ENCODE assay signal across 19 cellular contexts in the genomic region with DNA sequence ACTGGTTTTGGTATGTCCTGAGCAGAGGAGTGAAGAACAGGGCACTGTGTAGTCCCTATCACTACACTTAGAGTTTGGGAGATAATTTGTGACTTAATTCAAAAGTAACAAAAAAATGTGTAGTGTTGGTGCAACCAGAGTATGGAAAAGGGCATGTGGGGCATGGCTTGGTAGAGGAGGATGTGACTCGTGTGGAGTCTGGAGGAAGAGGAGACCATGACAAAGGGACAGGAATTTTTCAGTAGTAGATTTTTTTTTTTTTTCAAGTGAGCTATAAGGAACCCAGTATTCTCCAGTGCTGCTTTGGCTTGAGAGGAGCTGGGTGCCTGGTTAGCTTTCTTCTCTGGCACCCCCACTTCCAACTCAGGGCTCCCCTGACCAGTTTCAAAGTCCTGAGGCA. TPM values are rescaled to one million over a fixed set of nuclear protein-coding genes. Genes with fewer than 3 reads are reported as not detected.
A peak's percentile ranks its signal among the peaks of the same experiment; 100 is the strongest.
DNase-seq lines count a peak whose midpoint lies in the region; ATAC-seq, FAIRE-seq and TF ChIP-seq lines count a peak whose summit lies in the region.
"Had no signal": no experiment of that assay in that cellular context is flagged by ENCODE, and none has a peak within 500 bp of the region (broad histone marks: within the 10 kb centered on the region; RNA-seq: fewer than 3 reads in every experiment).

No MANE protein-coding gene starts in this region.

- ATAC-seq in stimulated activated naive CD8-positive, alpha-beta T cell treated with anti-CD3 and anti-CD28 coated beads, Interleukin-15, Interleukin-2, amounts not matched to agents 100 U/mL and 50 U/mL, for 24 hours = peak; percentile 11
- no peak for ATAC-seq in stimulated activated naive CD8-positive, alpha-beta T cell treated with anti-CD3 and anti-CD28 coated beads, Interleukin-15, amount 100 ng/mL, for 72 hours
- no peak for ATAC-seq in HG02642 (IDR thresholded peaks at IDR 0.05; ENCODE audit: poor library complexity, unreplicated experiment)
- ATAC-seq in HG02973 (IDR thresholded peaks at IDR 0.05; ENCODE audit: unreplicated experiment) = no peak
- ATAC-seq: CD8-positive, alpha-beta T cell; stimulated activated naive B cell treated with anti-CD40 and anti-IgM and Interleukin-4, amounts not matched to agents 10 μg/mL and 1 μg/mL and 100 μg/mL, for 72 hours had no signal

- no peaks in the 10 kb centered on the region for H3K9me3 Mint-ChIP-seq in stimulated activated naive CD8-positive, alpha-beta T cell treated with anti-CD3 and anti-CD28 coated beads, Interleukin-15, amount 100 ng/mL, for 72 hours
- H3K9me3 Mint-ChIP-seq in endothelial cell (ENCODE audit: unreplicated experiment) = no peaks in the 10 kb centered on the region
- H3K9me3 Mint-ChIP-seq in stimulated activated naive CD8-positive, alpha-beta T cell treated with anti-CD3 and anti-CD28 coated beads, Interleukin-15, Interleukin-2, amounts not matched to agents 100 ng/mL and 50 ng/mL, for 24 hours = no peaks in the 10 kb centered on the region
- H3K9me3 Mint-ChIP-seq: CD8-positive, alpha-beta T cell; mesothelial cell of epicardium; nephron; stimulated activated naive B cell treated with anti-CD40 and anti-IgM and Interleukin-4, amounts not matched to agents 10 μg/mL and 1 μg/mL and 100 μg/mL, for 72 hours had no signal

- no peaks in the 10 kb centered on the region for H3K27me3 Mint-ChIP-seq in stimulated activated naive CD8-positive, alpha-beta T cell treated with anti-CD3 and anti-CD28 coated beads, Interleukin-15, amount 100 ng/mL, for 72 hours
- H3K27me3 Mint-ChIP-seq in endothelial cell (ENCODE audit: unreplicated experiment) = peaks cover 5% of the 10 kb centered on the region
- no peaks in the 10 kb centered on the region for H3K27me3 Mint-ChIP-seq in stimulated activated naive CD8-positive, alpha-beta T cell treated with anti-CD3 and anti-CD28 coated beads, Interleukin-15, Interleukin-2, amounts not matched to agents 100 ng/mL and 50 ng/mL, for 24 hours
- H3K27me3 Mint-ChIP-seq: stimulated activated naive B cell treated with anti-CD40 and anti-IgM and Interleukin-4, amounts not matched to agents 10 μg/mL and 1 μg/mL and 100 μg/mL, for 72 hours had no signal

- H3K4me1 Mint-ChIP-seq in stimulated activated naive CD8-positive, alpha-beta T cell treated with anti-CD3 and anti-CD28 coated beads, Interleukin-15, amount 100 ng/mL, for 72 hours = peaks cover 44% of the 10 kb centered on the region
- peaks cover 15% of the 10 kb centered on the region for H3K4me1 Mint-ChIP-seq in endothelial cell (ENCODE audit: unreplicated experiment)
- peaks cover 40% of the 10 kb centered on the region for H3K4me1 Mint-ChIP-seq in stimulated activated naive CD8-positive, alpha-beta T cell treated with anti-CD3 and anti-CD28 coated beads, Interleukin-15, Interleukin-2, amounts not matched to agents 100 ng/mL and 50 ng/mL, for 24 hours (ENCODE audit: low read depth)

- FAIRE-seq in RCC 7860 (lab: Jason Lieb, UNC) = no peak
- FAIRE-seq: GM12892 had no signal

- no peak for DNase-seq in stimulated activated naive CD8-positive, alpha-beta T cell treated with anti-CD3 and anti-CD28 coated beads, Interleukin-15, Interleukin-2, amounts not matched to agents 100 U/mL and 50 U/mL, for 24 hours
- DNase-seq in stimulated activated naive CD8-positive, alpha-beta T cell treated with anti-CD3 and anti-CD28 coated beads, Interleukin-15, amount 100 ng/mL, for 72 hours = no peak
- DNase-seq in RCC 7860 (ENCODE audit: low spot score) = peak; percentile 31
- no peak for DNase-seq in endothelial cell (ENCODE audit: low spot score)
- DNase-seq in anterior cingulate cortex (lab: John Stamatoyannopoulos, UW) = no peak
- DNase-seq: activated CD4-positive, alpha-beta T cell treated with anti-CD3 and anti-CD28 coated beads, Interleukin-2, amount 50 U/mL, for 4 hours; activated naive CD4-positive, alpha-beta T cell treated with anti-CD3 and anti-CD28 coated beads, Interleukin-2, amount 50 U/mL, for 16 hours; CD8-positive, alpha-beta T cell; effector CD8-positive, alpha-beta T cell; GOT3; NCI-H524 treated with DMSO at 0.1 percent for 48 hours; stimulated activated naive B cell treated with anti-CD40 and anti-IgM and Interleukin-4, amounts not matched to agents 10 μg/mL and 1 μg/mL and 100 μg/mL, for 72 hours; tibial artery had no signal

- no peak overlapping the region for H3K4me3 Mint-ChIP-seq in stimulated activated naive CD8-positive, alpha-beta T cell treated with anti-CD3 and anti-CD28 coated beads, Interleukin-15, amount 100 ng/mL, for 72 hours
- peak overlapping the region; percentile 22 for H3K4me3 Mint-ChIP-seq in endothelial cell (ENCODE audit: unreplicated experiment)
- H3K4me3 Mint-ChIP-seq in stimulated activated naive CD8-positive, alpha-beta T cell treated with anti-CD3 and anti-CD28 coated beads, Interleukin-15, Interleukin-2, amounts not matched to agents 100 ng/mL and 50 ng/mL, for 24 hours = no peak overlapping the region
- H3K4me3 Mint-ChIP-seq: CD8-positive, alpha-beta T cell; mesothelial cell of epicardium; nephron; stimulated activated naive B cell treated with anti-CD40 and anti-IgM and Interleukin-4, amounts not matched to agents 10 μg/mL and 1 μg/mL and 100 μg/mL, for 72 hours had no signal

- peaks cover 12% of the 10 kb centered on the region for H3K36me3 Mint-ChIP-seq in endothelial cell (ENCODE audit: low read depth, unreplicated experiment)
- H3K36me3 Mint-ChIP-seq in stimulated activated naive CD8-positive, alpha-beta T cell treated with anti-CD3 and anti-CD28 coated beads, Interleukin-15, Interleukin-2, amounts not matched to agents 100 ng/mL and 50 ng/mL, for 24 hours (ENCODE audit: low read depth) = peaks cover 28% of the 10 kb centered on the region

- peak overlapping the region in 1 of 2 donors; percentile 70 for H3K27ac Mint-ChIP-seq in stimulated activated naive CD8-positive, alpha-beta T cell treated with anti-CD3 and anti-CD28 coated beads, Interleukin-15, amount 100 ng/mL, for 72 hours
- H3K27ac Mint-ChIP-seq in endothelial cell (ENCODE audit: unreplicated experiment) = peak overlapping the region; percentile 70
- peak overlapping the region; percentile 67 for H3K27ac Mint-ChIP-seq in stimulated activated naive CD8-positive, alpha-beta T cell treated with anti-CD3 and anti-CD28 coated beads, Interleukin-15, Interleukin-2, amounts not matched to agents 100 ng/mL and 50 ng/mL, for 24 hours
- H3K27ac Mint-ChIP-seq: CD8-positive, alpha-beta T cell; mesothelial cell of epicardium; nephron; stimulated activated naive B cell treated with anti-CD40 and anti-IgM and Interleukin-4, amounts not matched to agents 10 μg/mL and 1 μg/mL and 100 μg/mL, for 72 hours had no signal

- TF ChIP-seq CTCF in endothelial cell (IDR thresholded peaks at IDR 0.05; ENCODE audit: unreplicated experiment) = no peak

RNA-seq across cellular contexts. Expression of a gene that starts 5.1 kb away (rescaled TPM):
- 11.5 TPM for total RNA-seq in endothelial cell (ENCODE audit: unreplicated experiment)

RNA-seq across cellular contexts. Expression of a gene that starts 58.6 kb away (rescaled TPM):
- total RNA-seq in endothelial cell (ENCODE audit: unreplicated experiment) = 796 TPM
